Comparison of ENCODE assay signal across 9 cellular contexts in genomic region chr10:78656815-78657621, GRCh38.
A peak's percentile ranks its signal among the peaks of the same experiment; 100 is the strongest.
DNase-seq lines count a peak whose midpoint lies in the region; ATAC-seq and TF ChIP-seq lines count a peak whose summit lies in the region.
"Had no signal": no experiment of that assay in that cellular context is flagged by ENCODE, and none has a peak within 500 bp of the region (broad histone marks: within the 10 kb centered on the region; RNA-seq: fewer than 3 reads in every experiment).

No MANE protein-coding gene starts in this region.

- H2BK120ac ChIP-seq in trophoblast cell (ENCODE audit: insufficient read depth, low read length, poor library complexity): peak overlapping the region; percentile 98

- peak overlapping the region; percentile 98 for H4K8ac ChIP-seq in trophoblast cell (ENCODE audit: low read depth, low read length)

- no peaks in the 10 kb centered on the region for H3K4me1 ChIP-seq in GM23338 (ENCODE audit: insufficient read depth)
- peaks cover 20% of the 10 kb centered on the region for H3K4me1 ChIP-seq in SJSA1 (replicated peaks)
- H3K4me1 ChIP-seq in trophoblast cell (ENCODE audit: control insufficient read depth in 1 of 2, insufficient read depth in 2 of 2, low read length in 2 of 2): peaks cover 15 to 26% of the 10 kb centered on the region in 2 experiments

- H3K23ac ChIP-seq in trophoblast cell (ENCODE audit: low read length): no peak overlapping the region

- no peak for TF ChIP-seq CTCF in GM23338 (conservative IDR thresholded peaks at IDR 0.05; ENCODE audit: low read depth in 2 of 2)

- H3K79me1 ChIP-seq in trophoblast cell (ENCODE audit: low read length): peaks cover 24% of the 10 kb centered on the region

- peak overlapping the region; percentile 99 for H2BK12ac ChIP-seq in trophoblast cell (ENCODE audit: low read length)

- no peaks in the 10 kb centered on the region for H3F3A ChIP-seq in GM23338 (replicated peaks; ENCODE audit: low read depth)

- no peaks in the 10 kb centered on the region for H3K9me3 Mint-ChIP-seq in GM23338

- H3K27ac ChIP-seq in GM23338 (ENCODE audit: low read depth) (no peak overlapping the region), SJSA1 (peak overlapping the region; percentile 20; the same call in 1 of the 2 replicates), trophoblast cell (ENCODE audit: low read depth, low read length) (peak overlapping the region; percentile 94)
- H3K27ac ChIP-seq: ovary had no signal

- H3K4me3 ChIP-seq in GM23338 (no peak overlapping the region), SJSA1 (no peak overlapping the region), trophoblast cell (ENCODE audit: low read depth, low read length) (no peak overlapping the region)
- H3K4me3 ChIP-seq: ovary had no signal

- H3K9me3 ChIP-seq in SJSA1 (replicated peaks) (no peaks in the 10 kb centered on the region), trophoblast cell (ENCODE audit: insufficient read depth, low read depth, low read length) (no peaks in the 10 kb centered on the region)
- H3K9me3 ChIP-seq: ovary had no signal

- H3K9ac ChIP-seq in trophoblast cell (ENCODE audit: low read length): peak overlapping the region; percentile 36

- H3K18ac ChIP-seq in trophoblast cell (ENCODE audit: low read length): peak overlapping the region; percentile 89

- H3K27me3 ChIP-seq in GM23338 (ENCODE audit: insufficient read depth): no peaks in the 10 kb centered on the region
- no peaks in the 10 kb centered on the region for H3K27me3 ChIP-seq in SJSA1 (replicated peaks)
- H3K27me3 ChIP-seq in trophoblast cell (ENCODE audit: insufficient read depth, low read length): no peaks in the 10 kb centered on the region
- H3K27me3 ChIP-seq: ovary had no signal

- H3K27me3 Mint-ChIP-seq in GM23338 (ENCODE audit: insufficient read depth, low read depth, poor library complexity): no peaks in the 10 kb centered on the region

- no peak overlapping the region for H2AFZ ChIP-seq in GM23338
- H2AFZ ChIP-seq in trophoblast cell (ENCODE audit: insufficient read depth, low read length, poor library complexity): peak overlapping the region; percentile 38

- H2BK5ac ChIP-seq in trophoblast cell (ENCODE audit: low read depth, low read length, poor library complexity): peak overlapping the region; percentile 98

- H2AK5ac ChIP-seq in trophoblast cell (ENCODE audit: low read length): peak overlapping the region; percentile 96

- ATAC-seq in GM23338: peak; percentile 46
- ATAC-seq in HG03135 (IDR thresholded peaks at IDR 0.05; ENCODE audit: unreplicated experiment): no peak

- H3K36me3 Mint-ChIP-seq in GM23338 (ENCODE audit: low read depth): no peaks in the 10 kb centered on the region

- H3K4ac ChIP-seq in trophoblast cell (ENCODE audit: low read depth, low read length): peak overlapping the region; percentile 84

- peak overlapping the region; percentile 100 for H4K91ac ChIP-seq in trophoblast cell (ENCODE audit: low read depth, low read length)

- peak overlapping the region; percentile 86 for H4K12ac ChIP-seq in trophoblast cell (ENCODE audit: low read depth, low read length)

- no peak overlapping the region for H3K27ac Mint-ChIP-seq in GM23338

- no peaks in the 10 kb centered on the region for H3K4me1 Mint-ChIP-seq in GM23338

- no peak overlapping the region for H3K4me3 Mint-ChIP-seq in GM23338

- H3K9me2 ChIP-seq in GM23338 (ENCODE audit: insufficient read depth): peaks cover 2% of the 10 kb centered on the region; the same call in 1 of the 2 replicates

- H3K14ac ChIP-seq in trophoblast cell (ENCODE audit: low read length): peak overlapping the region; percentile 87

- DNase-seq in GM23338 (ENCODE audit: low spot score) (peak; percentile 3), SJSA1 (ENCODE audit: low read depth in 1 of 2, low spot score in 2 of 2) (no peak), hippocampal formation (lab: John Stamatoyannopoulos, UW) (peak; percentile 53 to 57), trophoblast cell (no peak), NCI-H510A treated with DMSO at 0.1 percent for 48 hours (lab: John Stamatoyannopoulos, UW) (no peak), 8988T (no peak), SKM-1 (lab: John Stamatoyannopoulos, UW; ENCODE audit: unreplicated experiment) (no peak)

- no CpG with 5 or more reads among the region's 24 CpGs for WGBS in trophoblast cell (ENCODE audit: extremely low coverage, insufficient coverage, insufficient read length)

- H3K79me2 ChIP-seq in GM23338 (replicated peaks; ENCODE audit: insufficient read depth) (no peaks in the 10 kb centered on the region), trophoblast cell (ENCODE audit: control insufficient read depth, insufficient read depth, low read length, poor library complexity) (peaks cover 7% of the 10 kb centered on the region)

- H3K36me3 ChIP-seq in GM23338 (ENCODE audit: insufficient read depth): no peaks in the 10 kb centered on the region
- H3K36me3 ChIP-seq in SJSA1: no peaks in the 10 kb centered on the region
- no peaks in the 10 kb centered on the region for H3K36me3 ChIP-seq in trophoblast cell (ENCODE audit: control insufficient read depth in 1 of 2, insufficient read depth in 2 of 2, low read length in 2 of 2)
- H3K36me3 ChIP-seq: ovary had no signal

- no peaks in the 10 kb centered on the region for H4K20me1 ChIP-seq in GM23338 (replicated peaks; ENCODE audit: insufficient read depth)

- H3K4me2 ChIP-seq in GM23338: no peak overlapping the region
- peak overlapping the region; percentile 40 for H3K4me2 ChIP-seq in trophoblast cell (ENCODE audit: low read length)

TF ChIP-seq in GM23338, 12 proteins besides CTCF, POLR2A, EP300 and RAD21 (continues in another document):
- TF ChIP-seq EZH2phosphoT487 (IDR thresholded peaks at IDR 0.05; ENCODE audit: unreplicated experiment) (no peak), ZNF331 (CRISPR knock-in tag; IDR thresholded peaks at IDR 0.05; ENCODE audit: low read depth) (no peak), EZH2 (IDR thresholded peaks at IDR 0.05; ENCODE audit: low read depth, unreplicated experiment) (no peak), ZNF114 (CRISPR knock-in tag; IDR thresholded peaks at IDR 0.05) (no peak), CREB1 (CRISPR knock-in tag; IDR thresholded peaks at IDR 0.05; ENCODE audit: low read depth) (no peak), ETS1 (IDR thresholded peaks at IDR 0.05) (no peak)

Comparison
In these comparisons a context has a peak if more than half of its experiments do, and no peak if none do; other contexts are left out.
1. DNase-seq: peak in GM23338 (single experiment) and hippocampal formation (2 of 2); none in SJSA1 (0 of 2), trophoblast cell (0 of 2), NCI-H510A treated with DMSO at 0.1 percent for 48 hours (single experiment), 8988T (single experiment) and SKM-1 (single experiment).